ENCODE assay signal across 26 cellular contexts in the genomic region with DNA sequence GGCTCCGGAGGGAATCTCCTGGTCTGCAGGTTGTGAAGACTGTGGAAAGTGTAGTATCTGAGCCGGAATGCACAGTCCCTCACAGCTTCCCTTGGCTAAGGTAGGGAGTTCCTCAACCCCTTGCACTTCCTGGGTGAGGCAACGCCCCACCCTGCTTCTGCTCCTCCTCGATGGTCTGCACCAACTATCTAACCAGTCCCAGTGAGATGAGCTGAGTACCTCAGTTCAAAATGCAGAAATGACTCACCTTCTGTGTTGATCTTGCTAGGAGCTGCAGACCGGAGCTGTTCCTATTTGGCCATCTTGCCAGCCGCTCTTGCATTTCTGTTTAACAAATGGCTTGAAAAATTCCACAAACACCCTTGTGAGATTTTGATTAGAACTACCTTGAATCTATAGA.
"Had no signal": no experiment of that assay in that cellular context is flagged by ENCODE, and none has a peak within 500 bp of the region (broad histone marks: within the 10 kb centered on the region; RNA-seq: fewer than 3 reads in every experiment).

No MANE protein-coding gene starts in this region.

- H3K9me3 ChIP-seq: body of pancreas, colonic mucosa, lower lobe of right lung, ovary, stomach, testis, upper lobe of left lung had no signal

- H3K9me3 Mint-ChIP-seq: activated CD4-positive, alpha-beta memory T cell treated with anti-CD3 and anti-CD28 coated beads, Interleukin-2, amount 10 ng/mL, durations not matched to agents 7 days and 5 days; activated naive CD8-positive, alpha-beta T cell treated with anti-CD3 and anti-CD28 coated beads, Interleukin-2, amount 10 ng/mL, durations not matched to agents 7 days and 5 days; endodermal cell had no signal

- H3K27ac Mint-ChIP-seq: activated CD4-positive, alpha-beta memory T cell treated with anti-CD3 and anti-CD28 coated beads, Interleukin-2, amount 10 ng/mL, durations not matched to agents 7 days and 5 days; activated CD8-positive, alpha-beta memory T cell treated with anti-CD3 and anti-CD28 coated beads, Interleukin-2, amount 10 ng/mL, durations not matched to agents 7 days and 5 days; activated naive CD8-positive, alpha-beta T cell treated with anti-CD3 and anti-CD28 coated beads, Interleukin-2, amount 10 ng/mL, durations not matched to agents 7 days and 5 days; activated T-helper 2 cell treated with anti-CD3 and anti-CD28 coated beads, Interferon-gamma antibody, Interleukin-2, Interleukin-4, amounts not matched to agents 10 μg/mL and 5 μg/mL and 100 μg/mL, durations not matched to agents 14 hours and 24 hours and 36 hours; endodermal cell; natural killer cell; stimulated activated effector memory CD8-positive, alpha-beta T cell treated with anti-CD3 and anti-CD28 coated beads, Interleukin-12 subunit alpha, Interleukin-12 subunit beta, amount 100 ng/mL, for 72 hours had no signal

- H3K27me3 ChIP-seq: body of pancreas, colonic mucosa, ovary, stomach, testis, upper lobe of left lung had no signal

- FAIRE-seq: frontal cortex, keratinocyte, TTC549 had no signal

- H3K4me3 Mint-ChIP-seq: activated CD4-positive, alpha-beta memory T cell treated with anti-CD3 and anti-CD28 coated beads, Interleukin-2, amount 10 ng/mL, durations not matched to agents 7 days and 5 days; activated CD8-positive, alpha-beta memory T cell treated with anti-CD3 and anti-CD28 coated beads, Interleukin-2, amount 10 ng/mL, durations not matched to agents 7 days and 5 days; activated naive CD8-positive, alpha-beta T cell treated with anti-CD3 and anti-CD28 coated beads, Interleukin-2, amount 10 ng/mL, durations not matched to agents 7 days and 5 days; central memory CD8-positive, alpha-beta T cell; endodermal cell; natural killer cell; stimulated activated effector memory CD8-positive, alpha-beta T cell treated with anti-CD3 and anti-CD28 coated beads, Interleukin-12 subunit alpha, Interleukin-12 subunit beta, amount 100 ng/mL, for 72 hours had no signal

- H3K4me2 ChIP-seq: smooth muscle cell had no signal

- H3K27me3 Mint-ChIP-seq: activated CD4-positive, alpha-beta memory T cell treated with anti-CD3 and anti-CD28 coated beads, Interleukin-2, amount 10 ng/mL, durations not matched to agents 7 days and 5 days; activated CD8-positive, alpha-beta memory T cell treated with anti-CD3 and anti-CD28 coated beads, Interleukin-2, amount 10 ng/mL, durations not matched to agents 7 days and 5 days; activated naive CD8-positive, alpha-beta T cell treated with anti-CD3 and anti-CD28 coated beads, Interleukin-2, amount 10 ng/mL, durations not matched to agents 7 days and 5 days; central memory CD8-positive, alpha-beta T cell had no signal

- H3K4me1 Mint-ChIP-seq: activated CD4-positive, alpha-beta memory T cell treated with anti-CD3 and anti-CD28 coated beads, Interleukin-2, amount 10 ng/mL, durations not matched to agents 7 days and 5 days; activated CD8-positive, alpha-beta memory T cell treated with anti-CD3 and anti-CD28 coated beads, Interleukin-2, amount 10 ng/mL, durations not matched to agents 7 days and 5 days; activated naive CD8-positive, alpha-beta T cell treated with anti-CD3 and anti-CD28 coated beads, Interleukin-2, amount 10 ng/mL, durations not matched to agents 7 days and 5 days; central memory CD8-positive, alpha-beta T cell; endodermal cell; natural killer cell; stimulated activated effector memory CD8-positive, alpha-beta T cell treated with anti-CD3 and anti-CD28 coated beads, Interleukin-12 subunit alpha, Interleukin-12 subunit beta, amount 100 ng/mL, for 72 hours had no signal

- H3K36me3 Mint-ChIP-seq: activated CD8-positive, alpha-beta memory T cell treated with anti-CD3 and anti-CD28 coated beads, Interleukin-2, amount 10 ng/mL, durations not matched to agents 7 days and 5 days; activated naive CD8-positive, alpha-beta T cell treated with anti-CD3 and anti-CD28 coated beads, Interleukin-2, amount 10 ng/mL, durations not matched to agents 7 days and 5 days; stimulated activated effector memory CD8-positive, alpha-beta T cell treated with anti-CD3 and anti-CD28 coated beads, Interleukin-12 subunit alpha, Interleukin-12 subunit beta, amount 100 ng/mL, for 72 hours had no signal

- H3K4me1 ChIP-seq: body of pancreas, colonic mucosa, lower lobe of right lung, stomach, testis, upper lobe of left lung had no signal

- H3K36me3 ChIP-seq: colonic mucosa, lower lobe of right lung, ovary, stomach, upper lobe of left lung had no signal

- DNase-seq: activated CD4-positive, alpha-beta memory T cell treated with anti-CD3 and anti-CD28 coated beads, Interleukin-2, amount 10 ng/mL, durations not matched to agents 7 days and 5 days; activated CD4-positive, alpha-beta T cell treated with anti-CD3 and anti-CD28 coated beads for 48 hours; activated CD4-positive, CD25-positive, alpha-beta regulatory T cell; activated CD8-positive, alpha-beta memory T cell treated with anti-CD3 and anti-CD28 coated beads, Interleukin-2, amount 10 ng/mL, durations not matched to agents 7 days and 5 days; activated naive CD4-positive, alpha-beta T cell treated with Interleukin-2 at 50 U/mL for 16 hours; activated naive CD8-positive, alpha-beta T cell treated with anti-CD3 and anti-CD28 coated beads, Interleukin-2, amount 10 ng/mL, durations not matched to agents 7 days and 5 days; amygdala; body of pancreas; colonic mucosa; erythroblast; lower lobe of right lung; natural killer cell; ovary; stimulated activated CD4-positive, alpha-beta T cell treated with anti-CD3 and anti-CD28 coated beads, Interleukin-4, amount 100 ng/mL, for 24 hours; stomach; testis; upper lobe of left lung had no signal

- H3K27ac ChIP-seq: body of pancreas, colonic mucosa, lower lobe of right lung, ovary, stomach, testis, upper lobe of left lung had no signal

- ATAC-seq: activated CD8-positive, alpha-beta memory T cell treated with anti-CD3 and anti-CD28 coated beads, Interleukin-2, amount 10 ng/mL, durations not matched to agents 7 days and 5 days; body of pancreas; lower lobe of right lung; natural killer cell; sciatic nerve; stimulated activated effector memory CD8-positive, alpha-beta T cell treated with anti-CD3 and anti-CD28 coated beads, Interleukin-12 subunit alpha, Interleukin-12 subunit beta, amount 100 ng/mL, for 72 hours had no signal

- H3K4me3 ChIP-seq: body of pancreas, colonic mucosa, lower lobe of right lung, ovary, smooth muscle cell, stomach, testis, upper lobe of left lung had no signal
